ENCODE assay signal across 17 cellular contexts in genomic region chr16:88503374-88503770, GRCh38. TPM values are rescaled to one million over a fixed set of nuclear protein-coding genes. Genes with fewer than 3 reads are reported as not detected.
DNase-seq lines count a peak whose midpoint lies in the region; ATAC-seq, FAIRE-seq and TF ChIP-seq lines count a peak whose summit lies in the region.
"Had no signal": no experiment of that assay in that cellular context is flagged by ENCODE, and none has a peak within 500 bp of the region (broad histone marks: within the 10 kb centered on the region; RNA-seq: fewer than 3 reads in every experiment).

No MANE protein-coding gene starts in this region.

- no peak overlapping the region for H4K8ac ChIP-seq in mesenchymal stem cell (ENCODE audit: low read length)

- H4K91ac ChIP-seq in mesenchymal stem cell (ENCODE audit: low read length) = no peak overlapping the region

- H2BK15ac ChIP-seq in mesenchymal stem cell (ENCODE audit: low read depth, poor library complexity, severe bottlenecking) = no peak overlapping the region

- H3K4me3 ChIP-seq in brain microvascular endothelial cell (ENCODE audit: low read depth, low read length) (no peak overlapping the region), mesenchymal stem cell (ENCODE audit: insufficient read depth in 1 of 2, low read depth in 1 of 2, low read length in 2 of 2) (no peak overlapping the region), kidney (ENCODE audit: low read length in 2 of 2) (no peak overlapping the region)
- H3K4me3 ChIP-seq: colonic mucosa, skin epidermis had no signal

- no peaks in the 10 kb centered on the region for H3K27me3 ChIP-seq in brain microvascular endothelial cell (replicated peaks)
- H3K27me3 ChIP-seq in mesenchymal stem cell (ENCODE audit: control insufficient read depth in 1 of 2, insufficient read depth in 1 of 2, low read length in 2 of 2) = no peaks in the 10 kb centered on the region
- H3K27me3 ChIP-seq: colonic mucosa had no signal

- H2BK120ac ChIP-seq in mesenchymal stem cell (ENCODE audit: low read depth, low read length) = no peak overlapping the region

- no peaks in the 10 kb centered on the region for H3K79me1 ChIP-seq in mesenchymal stem cell (replicated peaks; ENCODE audit: low read length, poor library complexity, severe bottlenecking)

- no peaks in the 10 kb centered on the region for H3K9me3 Mint-ChIP-seq in stimulated activated naive CD8-positive, alpha-beta T cell treated with anti-CD3 and anti-CD28 coated beads, Interleukin-15, amount 100 ng/mL, for 72 hours
- H3K9me3 Mint-ChIP-seq: activated T-helper 2 cell treated with anti-CD3 and anti-CD28 coated beads, Interferon-gamma antibody, Interleukin-2, Interleukin-4, amounts not matched to agents 10 μg/mL and 5 μg/mL and 100 μg/mL, durations not matched to agents 14 hours and 24 hours and 36 hours had no signal

- H2BK12ac ChIP-seq in mesenchymal stem cell (ENCODE audit: low read length in 2 of 2) = no peak overlapping the region

- H3K4me1 ChIP-seq in mesenchymal stem cell (ENCODE audit: control insufficient read depth, insufficient read depth, low read depth, low read length) (peaks cover 10% of the 10 kb centered on the region), kidney (ENCODE audit: control insufficient read depth in 1 of 2, insufficient read depth in 1 of 2, low read depth in 1 of 2, low read length in 2 of 2) (peaks cover 0 to 4% of the 10 kb centered on the region in 2 donors)
- H3K4me1 ChIP-seq: colonic mucosa had no signal

- FAIRE-seq in kidney (lab: Jason Lieb, UNC) = no peak

- no peak overlapping the region for H3K4me2 ChIP-seq in mesenchymal stem cell (ENCODE audit: low read length, poor library complexity, severe bottlenecking)

- H2BK5ac ChIP-seq in mesenchymal stem cell (ENCODE audit: low read depth, low read length, poor library complexity, severe bottlenecking) = no peak overlapping the region

- H3K9ac ChIP-seq in mesenchymal stem cell (ENCODE audit: low read length) (no peak overlapping the region), kidney (ENCODE audit: low read length in 2 of 2) (no peak overlapping the region)

- H3K4me3 Mint-ChIP-seq in stimulated activated naive CD8-positive, alpha-beta T cell treated with anti-CD3 and anti-CD28 coated beads, Interleukin-15, amount 100 ng/mL, for 72 hours = no peak overlapping the region

- intact Hi-C loops in kidney (cut with DNase I) = no loop called here

- no peak overlapping the region for H3K18ac ChIP-seq in mesenchymal stem cell (ENCODE audit: low read depth in 1 of 2, low read length in 2 of 2)

- in situ Hi-C loops in brain microvascular endothelial cell (cut with HindIII; ENCODE audit: low pct_ligation_motif_present, low sequenced_read_pairs) = no loop called here

- no peak overlapping the region for H3K4ac ChIP-seq in mesenchymal stem cell (ENCODE audit: low read depth in 1 of 2, low read length in 2 of 2)

- no peak overlapping the region for H3K14ac ChIP-seq in mesenchymal stem cell (ENCODE audit: low read length in 2 of 2)

- peaks cover 30% of the 10 kb centered on the region for H3K4me1 Mint-ChIP-seq in stimulated activated naive CD8-positive, alpha-beta T cell treated with anti-CD3 and anti-CD28 coated beads, Interleukin-15, amount 100 ng/mL, for 72 hours

- H2AFZ ChIP-seq in mesenchymal stem cell (ENCODE audit: low read depth, low read length) = no peak overlapping the region

- H3K9me3 ChIP-seq in mesenchymal stem cell (ENCODE audit: control insufficient read depth, low read length) (no peaks in the 10 kb centered on the region), kidney (ENCODE audit: control insufficient read depth in 1 of 2, low read length in 2 of 2) (no peaks in the 10 kb centered on the region)
- H3K9me3 ChIP-seq: colonic mucosa had no signal

- H3K23ac ChIP-seq in mesenchymal stem cell (ENCODE audit: low read length in 2 of 2) = no peak overlapping the region

- TF ChIP-seq CTCF in brain microvascular endothelial cell (IDR thresholded peaks at IDR 0.05; ENCODE audit: low read depth, low read length, missing control alignments) = no peak
- TF ChIP-seq CTCF in kidney (IDR thresholded peaks at IDR 0.05; ENCODE audit: borderline replicate concordance, extremely low read depth, insufficient read depth) = no peak

- ATAC-seq in stimulated activated naive CD8-positive, alpha-beta T cell treated with anti-CD3 and anti-CD28 coated beads, Interleukin-15, Interleukin-2, amounts not matched to agents 100 U/mL and 50 U/mL, for 24 hours = peak; percentile 78
- ATAC-seq in stimulated activated naive CD8-positive, alpha-beta T cell treated with anti-CD3 and anti-CD28 coated beads, Interleukin-15, amount 100 ng/mL, for 72 hours = no peak
- no peak for ATAC-seq in HG03571 (IDR thresholded peaks at IDR 0.05; ENCODE audit: unreplicated experiment)
- ATAC-seq: Panc1 had no signal

- H3K36me3 ChIP-seq in brain microvascular endothelial cell (replicated peaks) (no peaks in the 10 kb centered on the region), mesenchymal stem cell (ENCODE audit: control insufficient read depth in 1 of 2, insufficient read depth in 2 of 2, low read depth in 1 of 2, low read length in 2 of 2) (peaks cover 0 to 15% of the 10 kb centered on the region in 2 experiments), kidney (ENCODE audit: control insufficient read depth in 1 of 2, insufficient read depth in 2 of 2, low read length in 2 of 2) (no peaks in the 10 kb centered on the region)
- H3K36me3 ChIP-seq: colonic mucosa had no signal

- H2AK5ac ChIP-seq in mesenchymal stem cell (ENCODE audit: low read length, severe bottlenecking) = no peak overlapping the region

- no peaks in the 10 kb centered on the region for H3K27me3 Mint-ChIP-seq in stimulated activated naive CD8-positive, alpha-beta T cell treated with anti-CD3 and anti-CD28 coated beads, Interleukin-15, amount 100 ng/mL, for 72 hours

- peak overlapping the region in 1 of 2 donors; percentile 12 for H3K27ac Mint-ChIP-seq in stimulated activated naive CD8-positive, alpha-beta T cell treated with anti-CD3 and anti-CD28 coated beads, Interleukin-15, amount 100 ng/mL, for 72 hours
- H3K27ac Mint-ChIP-seq: activated T-helper 2 cell treated with anti-CD3 and anti-CD28 coated beads, Interferon-gamma antibody, Interleukin-2, Interleukin-4, amounts not matched to agents 10 μg/mL and 5 μg/mL and 100 μg/mL, durations not matched to agents 14 hours and 24 hours and 36 hours had no signal

- WGBS in mesenchymal stem cell = 78% methylated on average over 7 of the region's 10 CpGs

- peak; percentile 29 for DNase-seq in stimulated activated naive CD8-positive, alpha-beta T cell treated with anti-CD3 and anti-CD28 coated beads, Interleukin-15, Interleukin-2, amounts not matched to agents 100 U/mL and 50 U/mL, for 24 hours
- no peak for DNase-seq in stimulated activated naive CD8-positive, alpha-beta T cell treated with anti-CD3 and anti-CD28 coated beads, Interleukin-15, amount 100 ng/mL, for 72 hours
- DNase-seq in brain microvascular endothelial cell (peak; percentile 39), mesenchymal stem cell (peak; percentile 12), D341Med (ENCODE audit: low spot score) (no peak), kidney (no peak), NCI-H2227 (lab: John Stamatoyannopoulos, UW; ENCODE audit: unreplicated experiment) (no peak)
- DNase-seq: aorta, Calu3, colonic mucosa, Karpas-422, kidney glomerular epithelial cell, NCI-H2171 treated with DMSO at 0.1 percent for 48 hours had no signal

- H3K27ac ChIP-seq in brain microvascular endothelial cell (no peak overlapping the region), mesenchymal stem cell (ENCODE audit: low read length, poor library complexity, severe bottlenecking) (no peak overlapping the region), kidney (ENCODE audit: low read depth in 2 of 2, low read length in 2 of 2) (no peak overlapping the region)
- H3K27ac ChIP-seq: colonic mucosa, skin epidermis had no signal

RNA-seq across cellular contexts. Expression of gene ZFPM1, which starts 50.3 kb away (rescaled TPM):
- polyA plus RNA-seq in mesenchymal stem cell (2013, experiment 1 of 2) = 3.4 TPM
- 3.4 TPM for polyA plus RNA-seq in mesenchymal stem cell (2013, experiment 2 of 2)
- total RNA-seq in kidney = 9.2 TPM
- polyA plus RNA-seq in kidney (ENCODE audit: insufficient read depth, low read depth, low replicate concordance) = 1.9 TPM

Comparison
In these comparisons a context has a peak if more than half of its experiments do, and no peak if none do; other contexts are left out.
1. DNase-seq: peak in stimulated activated naive CD8-positive, alpha-beta T cell treated with anti-CD3 and anti-CD28 coated beads, Interleukin-15, Interleukin-2, amounts not matched to agents 100 U/mL and 50 U/mL, for 24 hours (single experiment), brain microvascular endothelial cell (single experiment) and mesenchymal stem cell (single experiment); none in stimulated activated naive CD8-positive, alpha-beta T cell treated with anti-CD3 and anti-CD28 coated beads, Interleukin-15, amount 100 ng/mL, for 72 hours (0 of 2), D341Med (single experiment), kidney (single experiment) and NCI-H2227 (single experiment).